1 cellular context compared by ENCODE assay signal in the genomic region with DNA sequence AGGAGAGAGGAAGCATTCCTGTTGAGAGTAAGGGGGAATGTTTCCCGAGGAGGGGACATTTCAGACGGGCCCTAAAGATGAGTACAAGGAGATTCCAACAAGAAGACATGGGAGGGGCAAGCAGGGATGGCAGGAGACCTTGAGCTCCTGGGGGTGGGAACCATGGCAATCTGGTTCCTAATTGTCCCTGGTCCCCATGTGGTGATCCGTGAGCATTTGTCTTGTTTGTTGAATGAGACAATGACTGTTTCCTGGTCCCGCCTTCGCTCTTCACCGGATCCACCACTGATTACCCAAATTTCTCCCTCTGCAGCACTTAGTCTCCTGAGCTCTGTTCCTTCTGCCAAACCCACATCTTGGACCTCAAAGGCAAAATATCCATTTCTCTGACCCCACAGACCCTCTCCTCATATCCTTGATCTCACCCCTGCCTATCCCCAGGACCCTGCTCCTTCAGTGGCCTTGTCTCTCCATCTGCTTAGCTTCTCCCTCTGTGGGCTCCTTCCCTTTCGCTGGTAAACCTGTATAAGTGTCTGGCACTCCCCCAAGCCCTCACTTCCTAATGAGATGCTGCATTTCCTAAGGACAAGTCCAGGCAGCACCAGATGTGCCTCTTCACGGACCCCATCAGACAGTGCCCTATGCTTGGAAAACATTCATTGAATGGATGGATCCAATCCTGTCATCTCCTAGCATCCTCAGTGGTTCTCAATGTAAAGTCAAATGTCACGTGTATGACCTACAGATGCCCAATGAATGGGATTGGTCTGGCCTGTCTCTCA.
TF ChIP-seq lines count a peak whose summit lies in the region.

No MANE protein-coding gene starts in this region.

TF ChIP-seq in liver, 16 proteins besides CTCF, POLR2A, EP300 and RAD21 (continued from another document):
- TF ChIP-seq, protein P1, sequence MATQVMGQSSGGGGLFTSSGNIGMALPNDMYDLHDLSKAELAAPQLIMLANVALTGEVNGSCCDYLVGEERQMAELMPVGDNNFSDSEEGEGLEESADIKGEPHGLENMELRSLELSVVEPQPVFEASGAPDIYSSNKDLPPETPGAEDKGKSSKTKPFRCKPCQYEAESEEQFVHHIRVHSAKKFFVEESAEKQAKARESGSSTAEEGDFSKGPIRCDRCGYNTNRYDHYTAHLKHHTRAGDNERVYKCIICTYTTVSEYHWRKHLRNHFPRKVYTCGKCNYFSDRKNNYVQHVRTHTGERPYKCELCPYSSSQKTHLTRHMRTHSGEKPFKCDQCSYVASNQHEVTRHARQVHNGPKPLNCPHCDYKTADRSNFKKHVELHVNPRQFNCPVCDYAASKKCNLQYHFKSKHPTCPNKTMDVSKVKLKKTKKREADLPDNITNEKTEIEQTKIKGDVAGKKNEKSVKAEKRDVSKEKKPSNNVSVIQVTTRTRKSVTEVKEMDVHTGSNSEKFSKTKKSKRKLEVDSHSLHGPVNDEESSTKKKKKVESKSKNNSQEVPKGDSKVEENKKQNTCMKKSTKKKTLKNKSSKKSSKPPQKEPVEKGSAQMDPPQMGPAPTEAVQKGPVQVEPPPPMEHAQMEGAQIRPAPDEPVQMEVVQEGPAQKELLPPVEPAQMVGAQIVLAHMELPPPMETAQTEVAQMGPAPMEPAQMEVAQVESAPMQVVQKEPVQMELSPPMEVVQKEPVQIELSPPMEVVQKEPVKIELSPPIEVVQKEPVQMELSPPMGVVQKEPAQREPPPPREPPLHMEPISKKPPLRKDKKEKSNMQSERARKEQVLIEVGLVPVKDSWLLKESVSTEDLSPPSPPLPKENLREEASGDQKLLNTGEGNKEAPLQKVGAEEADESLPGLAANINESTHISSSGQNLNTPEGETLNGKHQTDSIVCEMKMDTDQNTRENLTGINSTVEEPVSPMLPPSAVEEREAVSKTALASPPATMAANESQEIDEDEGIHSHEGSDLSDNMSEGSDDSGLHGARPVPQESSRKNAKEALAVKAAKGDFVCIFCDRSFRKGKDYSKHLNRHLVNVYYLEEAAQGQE (IDR thresholded peaks at IDR 0.05), result no peak
- TF ChIP-seq EGR1 (IDR thresholded peaks at IDR 0.05; ENCODE audit: low read depth in 2 of 2) (no peak), GABPA (IDR thresholded peaks at IDR 0.05 in 1 of 2, conservative IDR thresholded peaks at IDR 0.05 in 1 of 2) (no peak), FOXA2 (IDR thresholded peaks at IDR 0.05) (no peak), FOXA1 (IDR thresholded peaks at IDR 0.05) (no peak), YY1 (IDR thresholded peaks at IDR 0.05) (no peak)
- TF ChIP-seq, protein P2, sequence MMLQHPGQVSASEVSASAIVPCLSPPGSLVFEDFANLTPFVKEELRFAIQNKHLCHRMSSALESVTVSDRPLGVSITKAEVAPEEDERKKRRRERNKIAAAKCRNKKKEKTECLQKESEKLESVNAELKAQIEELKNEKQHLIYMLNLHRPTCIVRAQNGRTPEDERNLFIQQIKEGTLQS (IDR thresholded peaks at IDR 0.05), result no peak
- TF ChIP-seq, protein P3, sequence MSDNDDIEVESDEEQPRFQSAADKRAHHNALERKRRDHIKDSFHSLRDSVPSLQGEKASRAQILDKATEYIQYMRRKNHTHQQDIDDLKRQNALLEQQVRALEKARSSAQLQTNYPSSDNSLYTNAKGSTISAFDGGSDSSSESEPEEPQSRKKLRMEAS (IDR thresholded peaks at IDR 0.05), result no peak
